ENCODE assay signal across 18 cellular contexts in the genomic region with DNA sequence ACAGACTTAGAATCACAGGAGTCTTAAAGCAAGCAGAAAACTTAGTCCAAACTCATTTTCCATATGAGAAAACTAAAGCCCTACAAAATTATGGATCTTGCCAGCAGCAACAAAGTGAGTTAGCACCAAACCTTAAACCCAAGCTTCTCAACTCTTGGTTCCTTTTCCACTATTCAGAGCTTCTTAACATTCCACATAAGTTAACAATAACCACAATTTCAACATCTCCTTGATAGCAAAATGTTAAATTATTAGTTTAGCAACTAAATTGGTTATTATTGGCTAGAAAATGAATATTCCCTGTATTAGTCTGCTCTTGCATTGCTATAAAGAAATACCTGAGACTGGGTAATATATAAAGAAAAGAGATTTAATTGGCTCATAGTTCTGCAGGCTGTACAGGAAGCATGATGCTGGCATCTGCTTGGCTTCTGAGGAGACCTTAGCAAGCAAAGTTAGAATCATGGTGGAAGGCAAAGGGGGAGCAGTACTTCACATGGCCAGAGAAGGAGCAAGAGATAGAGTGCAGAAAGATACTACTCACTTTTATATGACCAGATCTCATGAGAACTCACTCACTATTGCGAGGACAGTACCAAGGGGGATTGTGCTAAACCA. TPM values are rescaled to one million over a fixed set of nuclear protein-coding genes. Genes with fewer than 3 reads are reported as not detected.
A peak's percentile ranks its signal among the peaks of the same experiment; 100 is the strongest.
DNase-seq lines count a peak whose midpoint lies in the region; ATAC-seq and TF ChIP-seq lines count a peak whose summit lies in the region.
"Had no signal": no experiment of that assay in that cellular context is flagged by ENCODE, and none has a peak within 500 bp of the region (broad histone marks: within the 10 kb centered on the region; RNA-seq: fewer than 3 reads in every experiment).

No MANE protein-coding gene starts in this region.

- no peaks in the 10 kb centered on the region for H3K79me2 ChIP-seq in MM.1S (ENCODE audit: low read length)

- H3K27ac ChIP-seq in MM.1S (ENCODE audit: low read length) (no peak overlapping the region), adrenal gland (no peak overlapping the region)
- H3K27ac ChIP-seq: colonic mucosa had no signal

- no peak overlapping the region for H3K9ac ChIP-seq in MM.1S (ENCODE audit: low read length)

- H2AFZ ChIP-seq in MM.1S (ENCODE audit: low read length): no peak overlapping the region

- no peaks in the 10 kb centered on the region for H3F3A ChIP-seq in MM.1S (ENCODE audit: insufficient read depth, low read length)

- H3K27me3 ChIP-seq in MM.1S (replicated peaks; ENCODE audit: insufficient read depth, low read length): no peaks in the 10 kb centered on the region
- no peaks in the 10 kb centered on the region for H3K27me3 ChIP-seq in adrenal gland
- H3K27me3 ChIP-seq: colonic mucosa had no signal

- TF ChIP-seq POLR2A in adrenal gland (IDR thresholded peaks at IDR 0.05): no peak

- H3K4me1 ChIP-seq in MM.1S (ENCODE audit: low read length) (no peaks in the 10 kb centered on the region), adrenal gland (replicated peaks in 1 of 2) (no peaks in the 10 kb centered on the region)
- H3K4me1 ChIP-seq: colonic mucosa had no signal

- H3K4me3 ChIP-seq in MM.1S (ENCODE audit: low read length) (no peak overlapping the region), epithelial cell of proximal tubule (ENCODE audit: low read depth, low read length) (no peak overlapping the region), adrenal gland (no peak overlapping the region)
- H3K4me3 ChIP-seq: colonic mucosa had no signal

- 75 to 96% (median 94%) methylated on average over 1 of the region's 1 CpG for WGBS in adrenal gland, 4 donors

- H3K36me3 ChIP-seq in MM.1S (replicated peaks; ENCODE audit: insufficient read depth, low read length) (no peaks in the 10 kb centered on the region), adrenal gland (replicated peaks in 1 of 2) (no peaks in the 10 kb centered on the region)
- H3K36me3 ChIP-seq: colonic mucosa had no signal

- DNase-seq in DMS53 (lab: John Stamatoyannopoulos, UW) (peak; percentile 5), DMS53 treated with DMSO at 0.1 percent for 48 hours (lab: John Stamatoyannopoulos, UW; ENCODE audit: unreplicated experiment) (no peak), MM.1S (no peak), epithelial cell of proximal tubule (ENCODE audit: low read depth) (no peak), stromal cell of bone marrow (ENCODE audit: low read depth) (peak; percentile 62), adrenal gland (no peak), LoVo (ENCODE audit: low spot score) (no peak)
- DNase-seq: 8988T; activated CD4-positive, alpha-beta T cell treated with anti-CD3 and anti-CD28 coated beads, Interleukin-2, amount 50 U/mL, for 4 hours; activated naive CD8-positive, alpha-beta T cell treated with anti-CD3 and anti-CD28 coated beads, Interleukin-2, amount 50 U/mL, for 24 hours; activated T-cell treated with anti-CD3 and anti-CD28 coated beads, Interleukin-2, amount 50 U/mL, for 4 hours; colonic mucosa; hypothalamus; naive B cell; NCI-H1092 treated with DMSO at 0.1 percent for 48 hours; NCI-H2171 treated with DMSO at 0.1 percent for 48 hours; SIG-M5 had no signal

- H3K9me3 ChIP-seq in MM.1S (replicated peaks; ENCODE audit: insufficient read depth, low read length) (no peaks in the 10 kb centered on the region), adrenal gland (replicated peaks in 1 of 3) (no peaks in the 10 kb centered on the region)
- H3K9me3 ChIP-seq: colonic mucosa had no signal

- TF ChIP-seq CTCF in MM.1S (IDR thresholded peaks at IDR 0.05; ENCODE audit: low read length) (peak; percentile 13; the same call in 1 of the 2 replicates), epithelial cell of proximal tubule (conservative IDR thresholded peaks at IDR 0.05; ENCODE audit: low read depth, low read length) (peak; percentile 11), adrenal gland (IDR thresholded peaks at IDR 0.05) (no peak)

- ATAC-seq in HG02763 (IDR thresholded peaks at IDR 0.05; ENCODE audit: unreplicated experiment): no peak
- ATAC-seq: activated naive CD8-positive, alpha-beta T cell treated with anti-CD3 and anti-CD28 coated beads, Interleukin-2, amount 50 U/mL, for 24 hours; activated T-cell treated with anti-CD3 and anti-CD28 coated beads, Interleukin-2, amount 50 U/mL, for 4 hours had no signal

- H4K20me1 ChIP-seq in MM.1S (ENCODE audit: insufficient read depth, low read length): no peaks in the 10 kb centered on the region

- no peak overlapping the region for H3K4me2 ChIP-seq in MM.1S (ENCODE audit: low read depth, low read length)

- H3K9me2 ChIP-seq in MM.1S (replicated peaks; ENCODE audit: insufficient read depth, low read length): no peaks in the 10 kb centered on the region

- intact Hi-C loops in adrenal gland (cut with DNase I): no loop called here

RNA-seq across cellular contexts. Expression of a gene that starts 26.2 kb away (rescaled TPM):
- total RNA-seq in epithelial cell of proximal tubule (16.5 and 16.7 TPM in 2 replicates), adrenal gland (10 to 100 TPM in 7 of 8 donors, 1 to 10 TPM in 1; 9.8 to 24.5 (median 17.3) TPM)
- 1 to 10 TPM; 1.9 to 7.4 (median 2.4) TPM for polyA plus RNA-seq in adrenal gland

RNA-seq across cellular contexts. Expression of a gene that starts 58.1 kb away (rescaled TPM):
- total RNA-seq in epithelial cell of proximal tubule (0.80 and 1.9 TPM in 2 replicates), adrenal gland (10 to 100 TPM in 3 of 8 donors, 1 to 10 TPM in 5; 5.8 to 14.5 (median 9.2) TPM)
- 1 to 10 TPM; 2.8 to 7.9 (median 3.0) TPM for polyA plus RNA-seq in adrenal gland

RNA-seq across cellular contexts. Expression of a gene that starts 58.2 kb away (rescaled TPM):
- total RNA-seq in epithelial cell of proximal tubule (2.9 and 3.8 TPM in 2 replicates), adrenal gland (10 to 100 TPM; 19.0 to 75.3 (median 27.6) TPM)
- 10 to 100 TPM; 12.8 to 37.5 (median 15.9) TPM for polyA plus RNA-seq in adrenal gland
- total RNA-seq: activated T-cell treated with anti-CD3 and anti-CD28 coated beads, Interleukin-2, amount 50 U/mL, for 4 hours had no signal

Comparison
In these comparisons a context has a peak if more than half of its experiments do, and no peak if none do; other contexts are left out.
1. DNase-seq: peak in DMS53 (single experiment) and stromal cell of bone marrow (single experiment); none in DMS53 treated with DMSO at 0.1 percent for 48 hours (single experiment), MM.1S (single experiment), epithelial cell of proximal tubule (single experiment), adrenal gland (0 of 7) and LoVo (single experiment).
2. CTCF ChIP-seq: peak in MM.1S (single experiment) and epithelial cell of proximal tubule (single experiment); none in adrenal gland (0 of 6).